1 cellular context compared by ENCODE assay signal in genomic region chr3:130761730-130762311, GRCh38.
TF ChIP-seq lines count a peak whose summit lies in the region.

No MANE protein-coding gene starts in this region.

TF ChIP-seq in WTC11, 78 proteins besides CTCF, POLR2A, EP300 and RAD21 (continued from another document):
- TF ChIP-seq, protein P1, sequence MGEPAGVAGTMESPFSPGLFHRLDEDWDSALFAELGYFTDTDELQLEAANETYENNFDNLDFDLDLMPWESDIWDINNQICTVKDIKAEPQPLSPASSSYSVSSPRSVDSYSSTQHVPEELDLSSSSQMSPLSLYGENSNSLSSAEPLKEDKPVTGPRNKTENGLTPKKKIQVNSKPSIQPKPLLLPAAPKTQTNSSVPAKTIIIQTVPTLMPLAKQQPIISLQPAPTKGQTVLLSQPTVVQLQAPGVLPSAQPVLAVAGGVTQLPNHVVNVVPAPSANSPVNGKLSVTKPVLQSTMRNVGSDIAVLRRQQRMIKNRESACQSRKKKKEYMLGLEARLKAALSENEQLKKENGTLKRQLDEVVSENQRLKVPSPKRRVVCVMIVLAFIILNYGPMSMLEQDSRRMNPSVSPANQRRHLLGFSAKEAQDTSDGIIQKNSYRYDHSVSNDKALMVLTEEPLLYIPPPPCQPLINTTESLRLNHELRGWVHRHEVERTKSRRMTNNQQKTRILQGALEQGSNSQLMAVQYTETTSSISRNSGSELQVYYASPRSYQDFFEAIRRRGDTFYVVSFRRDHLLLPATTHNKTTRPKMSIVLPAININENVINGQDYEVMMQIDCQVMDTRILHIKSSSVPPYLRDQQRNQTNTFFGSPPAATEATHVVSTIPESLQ (CRISPR knock-in tag; IDR thresholded peaks at IDR 0.05): no peak
- TF ChIP-seq, protein P2, sequence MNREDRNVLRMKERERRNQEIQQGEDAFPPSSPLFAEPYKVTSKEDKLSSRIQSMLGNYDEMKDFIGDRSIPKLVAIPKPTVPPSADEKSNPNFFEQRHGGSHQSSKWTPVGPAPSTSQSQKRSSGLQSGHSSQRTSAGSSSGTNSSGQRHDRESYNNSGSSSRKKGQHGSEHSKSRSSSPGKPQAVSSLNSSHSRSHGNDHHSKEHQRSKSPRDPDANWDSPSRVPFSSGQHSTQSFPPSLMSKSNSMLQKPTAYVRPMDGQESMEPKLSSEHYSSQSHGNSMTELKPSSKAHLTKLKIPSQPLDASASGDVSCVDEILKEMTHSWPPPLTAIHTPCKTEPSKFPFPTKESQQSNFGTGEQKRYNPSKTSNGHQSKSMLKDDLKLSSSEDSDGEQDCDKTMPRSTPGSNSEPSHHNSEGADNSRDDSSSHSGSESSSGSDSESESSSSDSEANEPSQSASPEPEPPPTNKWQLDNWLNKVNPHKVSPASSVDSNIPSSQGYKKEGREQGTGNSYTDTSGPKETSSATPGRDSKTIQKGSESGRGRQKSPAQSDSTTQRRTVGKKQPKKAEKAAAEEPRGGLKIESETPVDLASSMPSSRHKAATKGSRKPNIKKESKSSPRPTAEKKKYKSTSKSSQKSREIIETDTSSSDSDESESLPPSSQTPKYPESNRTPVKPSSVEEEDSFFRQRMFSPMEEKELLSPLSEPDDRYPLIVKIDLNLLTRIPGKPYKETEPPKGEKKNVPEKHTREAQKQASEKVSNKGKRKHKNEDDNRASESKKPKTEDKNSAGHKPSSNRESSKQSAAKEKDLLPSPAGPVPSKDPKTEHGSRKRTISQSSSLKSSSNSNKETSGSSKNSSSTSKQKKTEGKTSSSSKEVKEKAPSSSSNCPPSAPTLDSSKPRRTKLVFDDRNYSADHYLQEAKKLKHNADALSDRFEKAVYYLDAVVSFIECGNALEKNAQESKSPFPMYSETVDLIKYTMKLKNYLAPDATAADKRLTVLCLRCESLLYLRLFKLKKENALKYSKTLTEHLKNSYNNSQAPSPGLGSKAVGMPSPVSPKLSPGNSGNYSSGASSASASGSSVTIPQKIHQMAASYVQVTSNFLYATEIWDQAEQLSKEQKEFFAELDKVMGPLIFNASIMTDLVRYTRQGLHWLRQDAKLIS (CRISPR knock-in tag; IDR thresholded peaks at IDR 0.05; ENCODE audit: borderline replicate concordance): no peak
- TF ChIP-seq, protein P3, sequence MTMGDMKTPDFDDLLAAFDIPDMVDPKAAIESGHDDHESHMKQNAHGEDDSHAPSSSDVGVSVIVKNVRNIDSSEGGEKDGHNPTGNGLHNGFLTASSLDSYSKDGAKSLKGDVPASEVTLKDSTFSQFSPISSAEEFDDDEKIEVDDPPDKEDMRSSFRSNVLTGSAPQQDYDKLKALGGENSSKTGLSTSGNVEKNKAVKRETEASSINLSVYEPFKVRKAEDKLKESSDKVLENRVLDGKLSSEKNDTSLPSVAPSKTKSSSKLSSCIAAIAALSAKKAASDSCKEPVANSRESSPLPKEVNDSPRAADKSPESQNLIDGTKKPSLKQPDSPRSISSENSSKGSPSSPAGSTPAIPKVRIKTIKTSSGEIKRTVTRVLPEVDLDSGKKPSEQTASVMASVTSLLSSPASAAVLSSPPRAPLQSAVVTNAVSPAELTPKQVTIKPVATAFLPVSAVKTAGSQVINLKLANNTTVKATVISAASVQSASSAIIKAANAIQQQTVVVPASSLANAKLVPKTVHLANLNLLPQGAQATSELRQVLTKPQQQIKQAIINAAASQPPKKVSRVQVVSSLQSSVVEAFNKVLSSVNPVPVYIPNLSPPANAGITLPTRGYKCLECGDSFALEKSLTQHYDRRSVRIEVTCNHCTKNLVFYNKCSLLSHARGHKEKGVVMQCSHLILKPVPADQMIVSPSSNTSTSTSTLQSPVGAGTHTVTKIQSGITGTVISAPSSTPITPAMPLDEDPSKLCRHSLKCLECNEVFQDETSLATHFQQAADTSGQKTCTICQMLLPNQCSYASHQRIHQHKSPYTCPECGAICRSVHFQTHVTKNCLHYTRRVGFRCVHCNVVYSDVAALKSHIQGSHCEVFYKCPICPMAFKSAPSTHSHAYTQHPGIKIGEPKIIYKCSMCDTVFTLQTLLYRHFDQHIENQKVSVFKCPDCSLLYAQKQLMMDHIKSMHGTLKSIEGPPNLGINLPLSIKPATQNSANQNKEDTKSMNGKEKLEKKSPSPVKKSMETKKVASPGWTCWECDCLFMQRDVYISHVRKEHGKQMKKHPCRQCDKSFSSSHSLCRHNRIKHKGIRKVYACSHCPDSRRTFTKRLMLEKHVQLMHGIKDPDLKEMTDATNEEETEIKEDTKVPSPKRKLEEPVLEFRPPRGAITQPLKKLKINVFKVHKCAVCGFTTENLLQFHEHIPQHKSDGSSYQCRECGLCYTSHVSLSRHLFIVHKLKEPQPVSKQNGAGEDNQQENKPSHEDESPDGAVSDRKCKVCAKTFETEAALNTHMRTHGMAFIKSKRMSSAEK (CRISPR knock-in tag; IDR thresholded peaks at IDR 0.05; ENCODE audit: borderline replicate concordance): no peak
- TF ChIP-seq NFYB (CRISPR knock-in tag; conservative IDR thresholded peaks at IDR 0.05; ENCODE audit: low read depth) (no peak), AR (CRISPR knock-in tag; IDR thresholded peaks at IDR 0.05) (no peak), CREB1 (CRISPR knock-in tag; IDR thresholded peaks at IDR 0.05) (no peak), ZNF232 (CRISPR knock-in tag; IDR thresholded peaks at IDR 0.05) (no peak)
